17 cellular contexts compared by ENCODE assay signal in the genomic region with DNA sequence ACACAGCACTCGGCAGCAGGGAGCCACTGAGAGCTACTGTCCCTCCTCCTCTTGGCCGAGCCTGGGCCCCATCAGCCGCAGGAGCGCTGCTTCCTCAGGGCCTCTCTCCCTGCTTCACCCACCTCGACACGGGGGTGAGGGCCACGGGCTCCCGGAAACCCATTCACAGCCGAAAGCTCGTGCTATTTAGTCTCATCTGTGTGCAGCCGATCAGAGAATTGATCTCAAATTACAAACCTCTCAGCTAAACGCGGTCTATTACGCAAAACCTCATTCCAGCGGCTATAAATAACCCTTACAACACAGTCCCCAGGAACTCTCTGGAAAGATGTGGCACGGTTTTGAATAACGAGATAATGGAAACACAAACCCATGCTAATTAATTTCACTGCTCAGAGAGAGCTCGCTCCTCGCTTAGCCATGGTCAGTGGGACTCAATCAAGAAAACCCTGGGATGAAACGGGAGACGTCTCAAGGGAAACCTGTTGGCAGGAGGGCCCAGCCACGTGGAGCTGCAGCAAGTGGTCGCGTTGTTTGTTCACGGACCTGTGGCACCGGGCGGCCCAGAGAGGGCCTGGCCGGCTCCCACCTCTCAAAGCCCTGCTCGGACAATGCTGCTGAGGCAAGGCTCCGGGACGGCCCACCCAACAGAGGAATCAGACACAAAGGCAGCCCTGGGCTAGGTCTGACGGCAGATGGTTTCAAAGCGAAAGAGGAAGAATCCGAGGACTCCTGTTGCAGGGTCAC.
DNase-seq lines count a peak whose midpoint lies in the region; ATAC-seq, FAIRE-seq and TF ChIP-seq lines count a peak whose summit lies in the region.
"Had no signal": no experiment of that assay in that cellular context is flagged by ENCODE, and none has a peak within 500 bp of the region (broad histone marks: within the 10 kb centered on the region; RNA-seq: fewer than 3 reads in every experiment).

No MANE protein-coding gene starts in this region.

- no peaks in the 10 kb centered on the region; the same call in none of the 2 replicates for H3K79me1 ChIP-seq in H1 (ENCODE audit: low read depth, low read length)

- H3K14ac ChIP-seq in H1 (ENCODE audit: insufficient read length): no peak overlapping the region

- no peak for TF ChIP-seq POLR2A in H1 (IDR thresholded peaks at IDR 0.05; ENCODE audit: control extremely low read depth in 1 of 2, low read depth in 2 of 2, low read length in 2 of 2)

- no peak overlapping the region for H2BK20ac ChIP-seq in H1 (ENCODE audit: low read length)

- 18 to 22% methylated on average over 33 to 34 of the region's 34 CpGs for WGBS in GM23248 (ENCODE audit: low coverage in 1 of 2, low lambda C conversion rate in 2 of 2, missing lambda C conversion rate in 2 of 2), 2 experiments
- WGBS in H1 (ENCODE audit: extremely low coverage in 1 of 2, insufficient coverage in 1 of 2, insufficient read length in 1 of 2, insufficient replicate concordance in 2 of 2, low coverage in 1 of 2, low lambda C conversion rate in 2 of 2, missing lambda C conversion rate in 1 of 2), 2 experiments: 75% methylated on average over 33 of the region's 34 CpGs; no CpG with 5 or more reads in 1 of the 2 experiments

- H3K9me3 ChIP-seq in GM23248 (ENCODE audit: low read depth) (no peaks in the 10 kb centered on the region), H1 (ENCODE audit: insufficient read depth in 2 of 2, low read depth in 1 of 2, low read length in 1 of 2) (no peaks in the 10 kb centered on the region)
- H3K9me3 ChIP-seq: esophagus squamous epithelium, SK-N-SH had no signal

- ATAC-seq in HG02571 (IDR thresholded peaks at IDR 0.05; ENCODE audit: unreplicated experiment) (no peak), HG02885 (IDR thresholded peaks at IDR 0.05; ENCODE audit: poor library complexity, unreplicated experiment) (no peak)
- ATAC-seq: left colon had no signal

- no peak overlapping the region for H4K5ac ChIP-seq in H1 (ENCODE audit: insufficient read length, low read depth, low read length)

- no peak overlapping the region for H3K18ac ChIP-seq in H1 (ENCODE audit: extremely low read depth, low read length)

- no peak overlapping the region for H2BK12ac ChIP-seq in H1 (ENCODE audit: low read depth, low read length)

- TF ChIP-seq RAD21 in H1 (IDR thresholded peaks at IDR 0.05 in 1 of 2, conservative IDR thresholded peaks at IDR 0.05 in 1 of 2; ENCODE audit: low read depth in 2 of 2, low read length in 2 of 2): no peak

- no peaks in the 10 kb centered on the region for H3K23me2 ChIP-seq in H1 (ENCODE audit: low read depth, low read length)

- no peak overlapping the region for H2AFZ ChIP-seq in GM23248
- H2AFZ ChIP-seq in H1 (ENCODE audit: low read length): no peak overlapping the region

- H2BK5ac ChIP-seq in H1 (ENCODE audit: low read depth, low read length): no peak overlapping the region

- CTCF ChIA-PET in H1 (lab: Charles Lee; ENCODE audit: partially characterized antibody): interaction anchor here (0.9 to 2.1 kb wide), 6 partner anchors 13 to 104 kb away, joined by 3 to 6 read pairs (median 3); no protein-coding TSS in a partner anchor

- no peak overlapping the region for H3K27ac ChIP-seq in GM23248
- H3K27ac ChIP-seq in H1 (ENCODE audit: low read depth, low read length): no peak overlapping the region
- H3K27ac ChIP-seq: esophagus squamous epithelium, KMS-11 had no signal

- no peak overlapping the region for H2BK120ac ChIP-seq in H1 (replicated peaks; ENCODE audit: low read depth, low read length)

- no peak overlapping the region for H3K4me3 ChIP-seq in GM23248
- no peak overlapping the region for H3K4me3 ChIP-seq in H1 (ENCODE audit: extremely low read depth in 1 of 4, insufficient read depth in 2 of 4, low read depth in 3 of 4, low read length in 4 of 4)
- H3K4me3 ChIP-seq: esophagus squamous epithelium had no signal

- H3K27me3 ChIP-seq in GM23248 (replicated peaks; ENCODE audit: insufficient read depth) (no peaks in the 10 kb centered on the region; the same call in 1 of the 2 replicates), H1 (replicated peaks in 1 of 4; ENCODE audit: control insufficient read depth in 3 of 4, extremely low read depth in 1 of 4, insufficient read depth in 3 of 4, low read length in 3 of 4) (no peaks in the 10 kb centered on the region)

- H3K79me2 ChIP-seq in GM23248 (ENCODE audit: insufficient read depth): no peaks in the 10 kb centered on the region
- no peaks in the 10 kb centered on the region; a peak in 3 of 4 replicates for H3K79me2 ChIP-seq in H1 (ENCODE audit: control insufficient read depth in 1 of 2, insufficient read depth in 2 of 2, low read length in 2 of 2)

- H4K20me1 ChIP-seq in GM23248 (ENCODE audit: insufficient read depth) (no peaks in the 10 kb centered on the region), H1 (replicated peaks in 1 of 2; ENCODE audit: control insufficient read depth in 1 of 2, insufficient read depth in 2 of 2, low read length in 2 of 2) (peaks cover 7 to 8% of the 10 kb centered on the region in 2 experiments)

- DNase-seq in GM23248 (peak; percentile 56), NCI-H2107 (lab: John Stamatoyannopoulos, UW) (peak; percentile 68), H1 (ENCODE audit: low read depth in 1 of 2, low spot score in 2 of 2) (no peak), non-pigmented ciliary epithelial cell (ENCODE audit: low read depth) (peak; percentile 1), epidermal melanocyte (ENCODE audit: insufficient read length, low spot score) (no peak)
- DNase-seq: cerebellar nuclear complex; esophagus squamous epithelium; H9; left colon; NCI-H524 treated with DMSO at 0.1 percent for 48 hours; occipital lobe; SK-N-SH; stimulated activated CD4-positive, alpha-beta T cell treated with anti-CD3 and anti-CD28 coated beads, Interleukin-1b, Interleukin-23, amount 100 ng/mL, for 48 hours; stimulated activated naive CD4-positive, alpha-beta T cell treated with Interleukin-2 at 50 U/mL for 16 hours had no signal

- POLR2A ChIA-PET in H1 (lab: Charles Lee; ENCODE audit: partially characterized antibody): interaction anchor here (1.1 to 1.6 kb wide), 3 partner anchors 27 to 48 kb away, joined by 3 to 6 read pairs (median 3); no protein-coding TSS in a partner anchor

- no peak for TF ChIP-seq EP300 in H1 (IDR thresholded peaks at IDR 0.05; ENCODE audit: borderline replicate concordance in 1 of 2, low read depth in 2 of 2, low read length in 2 of 2)

- H3K4me1 ChIP-seq in GM23248 (ENCODE audit: insufficient read depth) (no peaks in the 10 kb centered on the region), H1 (replicated peaks in 1 of 4; ENCODE audit: control insufficient read depth in 3 of 4, insufficient read depth in 4 of 4, low read length in 3 of 4) (peaks cover 13 to 43% (median 22%) of the 10 kb centered on the region in 4 experiments)

- H3K4me2 ChIP-seq in GM23248 (ENCODE audit: unreplicated experiment): no peak overlapping the region
- no peak overlapping the region for H3K4me2 ChIP-seq in H1 (ENCODE audit: insufficient read depth in 1 of 2, low read depth in 2 of 2, low read length in 2 of 2)
- H3K4me2 ChIP-seq: KMS-11, SK-N-SH had no signal

- no peak for FAIRE-seq in H1 (lab: Jason Lieb, UNC)

- H2AK5ac ChIP-seq in H1 (ENCODE audit: low read depth, low read length): no peak overlapping the region; the same call in 1 of the 2 replicates

- H3K9ac ChIP-seq in GM23248 (no peak overlapping the region), H1 (replicated peaks in 1 of 4; ENCODE audit: extremely low read depth in 1 of 4, low read depth in 3 of 4, low read length in 3 of 4) (no peak overlapping the region)
- H3K9ac ChIP-seq: KMS-11, SK-N-SH had no signal

- H3F3A ChIP-seq in GM23248 (ENCODE audit: insufficient read depth): no peaks in the 10 kb centered on the region

- H3K36me3 ChIP-seq in GM23248 (ENCODE audit: low read depth): no peaks in the 10 kb centered on the region
- H3K36me3 ChIP-seq in H1 (ENCODE audit: control insufficient read depth in 2 of 4, insufficient read depth in 4 of 4, low read length in 3 of 4): no peaks in the 10 kb centered on the region
- H3K36me3 ChIP-seq: esophagus squamous epithelium had no signal

- no peak overlapping the region for H2BK15ac ChIP-seq in H1 (ENCODE audit: low read length)

- no peak overlapping the region for H4K91ac ChIP-seq in H1 (replicated peaks; ENCODE audit: insufficient read length, low read length)

- no peaks in the 10 kb centered on the region for H3K9me2 ChIP-seq in GM23248 (ENCODE audit: insufficient read depth)
- H3K9me2 ChIP-seq: SK-N-SH had no signal

- in situ Hi-C loops in GM23248 (cut with MboI): no loop called here

- 0 out of 2 replicates have a peak overlapping the region, but pooled peaks have one; percentile 31 for H4K8ac ChIP-seq in H1 (ENCODE audit: extremely low read depth, insufficient read depth, low read length)

- no peak for TF ChIP-seq CTCF in H1 (IDR thresholded peaks at IDR 0.05; ENCODE audit: control extremely low read depth in 1 of 3, insufficient read depth in 1 of 3, low read depth in 1 of 3, low read length in 3 of 3)

- no peak overlapping the region for H3K4ac ChIP-seq in H1 (replicated peaks; ENCODE audit: insufficient read length, low read depth, low read length)

- H3K23ac ChIP-seq in H1 (ENCODE audit: insufficient read length): no peak overlapping the region

- no peak overlapping the region for H3K56ac ChIP-seq in H1 (replicated peaks; ENCODE audit: insufficient read length, low read depth, low read length)

TF ChIP-seq in H1, 55 proteins besides CTCF, POLR2A, EP300 and RAD21:
- no peak for TF ChIP-seq RXRA (IDR thresholded peaks at IDR 0.05; ENCODE audit: insufficient read depth, low read depth, low read length)

Comparison
In these comparisons a context has a peak if more than half of its experiments do, and no peak if none do; other contexts are left out.
1. DNase-seq: peak in GM23248 (single experiment), NCI-H2107 (single experiment) and non-pigmented ciliary epithelial cell (single experiment); none in H1 (0 of 2) and epidermal melanocyte (single experiment).